ENCODE assay signal across 11 cellular contexts in genomic region chr1:31848381-31848897, GRCh38. TPM values are rescaled to one million over a fixed set of nuclear protein-coding genes. Genes with fewer than 3 reads are reported as not detected.
DNase-seq lines count a peak whose midpoint lies in the region; ATAC-seq and TF ChIP-seq lines count a peak whose summit lies in the region.
"Had no signal": no experiment of that assay in that cellular context is flagged by ENCODE, and none has a peak within 500 bp of the region (broad histone marks: within the 10 kb centered on the region; RNA-seq: fewer than 3 reads in every experiment).

No MANE protein-coding gene starts in this region.

- H3K4ac ChIP-seq in trophoblast cell (ENCODE audit: low read depth, low read length) = no peak overlapping the region

- H3K4me3 ChIP-seq in GM06990 (replicated peaks; ENCODE audit: low read depth, low read length) = no peak overlapping the region
- no peak overlapping the region for H3K4me3 ChIP-seq in trophoblast cell (ENCODE audit: low read depth, low read length)
- no peak overlapping the region for H3K4me3 ChIP-seq in H7 (ENCODE audit: insufficient read depth, low read depth, low read length)

- WGBS in trophoblast cell (ENCODE audit: extremely low coverage, insufficient coverage, insufficient read length) = no CpG with 5 or more reads among the region's 11 CpGs

- no peak overlapping the region for H3K18ac ChIP-seq in trophoblast cell (ENCODE audit: low read length)

- H2BK5ac ChIP-seq in trophoblast cell (ENCODE audit: low read depth, low read length, poor library complexity) = no peak overlapping the region

- no peak overlapping the region for H2AFZ ChIP-seq in trophoblast cell (ENCODE audit: insufficient read depth, low read length, poor library complexity)

- no peak for TF ChIP-seq CTCF in GM06990 (IDR thresholded peaks at IDR 0.05; ENCODE audit: insufficient read depth, low read length, poor library complexity, severe bottlenecking)

- H3K4me3 Mint-ChIP-seq in activated naive CD8-positive, alpha-beta T cell treated with anti-CD3 and anti-CD28 coated beads for 36 hours = peak overlapping the region; percentile 51
- H3K4me3 Mint-ChIP-seq: CD14-positive monocyte had no signal

- H3K27me3 ChIP-seq in GM06990 (replicated peaks; ENCODE audit: control insufficient read depth, insufficient read depth, low read length) (no peaks in the 10 kb centered on the region), trophoblast cell (ENCODE audit: insufficient read depth, low read length) (no peaks in the 10 kb centered on the region), H7 (ENCODE audit: control insufficient read depth, insufficient read depth, low read length) (no peaks in the 10 kb centered on the region)

- H3K36me3 ChIP-seq in GM06990 (ENCODE audit: control insufficient read depth, insufficient read depth, low read length) (no peaks in the 10 kb centered on the region), trophoblast cell (ENCODE audit: control insufficient read depth in 1 of 2, insufficient read depth in 2 of 2, low read length in 2 of 2) (no peaks in the 10 kb centered on the region), H7 (replicated peaks; ENCODE audit: control insufficient read depth, insufficient read depth, low read length) (no peaks in the 10 kb centered on the region)

- no peaks in the 10 kb centered on the region for H3K79me2 ChIP-seq in trophoblast cell (ENCODE audit: control insufficient read depth, insufficient read depth, low read length, poor library complexity)

- H3K14ac ChIP-seq in trophoblast cell (ENCODE audit: low read length) = no peak overlapping the region

- H2BK120ac ChIP-seq in trophoblast cell (ENCODE audit: insufficient read depth, low read length, poor library complexity) = no peak overlapping the region

- H3K27me3 Mint-ChIP-seq in activated naive CD8-positive, alpha-beta T cell treated with anti-CD3 and anti-CD28 coated beads for 36 hours = no peaks in the 10 kb centered on the region

- no peak overlapping the region for H3K23ac ChIP-seq in trophoblast cell (ENCODE audit: low read length)

- no peak overlapping the region for H2BK12ac ChIP-seq in trophoblast cell (ENCODE audit: low read length)

- no peaks in the 10 kb centered on the region for H3K79me1 ChIP-seq in trophoblast cell (ENCODE audit: low read length)

- H3K9me3 Mint-ChIP-seq in activated naive CD8-positive, alpha-beta T cell treated with anti-CD3 and anti-CD28 coated beads for 36 hours = no peaks in the 10 kb centered on the region

- no peaks in the 10 kb centered on the region for H3K36me3 Mint-ChIP-seq in activated naive CD8-positive, alpha-beta T cell treated with anti-CD3 and anti-CD28 coated beads for 36 hours
- H3K36me3 Mint-ChIP-seq: CD14-positive monocyte had no signal

- peak; percentile 57 for DNase-seq in GM06990 (ENCODE audit: extremely low read depth, insufficient read length)
- peak; percentile 63 to 68 for DNase-seq in activated CD4-positive, alpha-beta T cell treated with anti-CD3 and anti-CD28 coated beads for 4 hours
- peak; percentile 24 for DNase-seq in activated naive CD8-positive, alpha-beta T cell treated with anti-CD3 and anti-CD28 coated beads for 36 hours
- DNase-seq in stimulated activated CD4-positive, alpha-beta T cell treated with anti-CD3 and anti-CD28 coated beads, Interleukin-4, amount 100 ng/mL, for 1 hour = peak; percentile 57
- DNase-seq in trophoblast cell = no peak
- DNase-seq in H7 = no peak
- DNase-seq: NCI-H1436, Right ventricle myocardium superior had no signal

- no peaks in the 10 kb centered on the region for H3K9me3 ChIP-seq in trophoblast cell (ENCODE audit: insufficient read depth, low read depth, low read length)

- ATAC-seq in GM18870 (IDR thresholded peaks at IDR 0.05; ENCODE audit: unreplicated experiment) (no peak), GM21723 (IDR thresholded peaks at IDR 0.05; ENCODE audit: unreplicated experiment) (no peak)

- no peak overlapping the region for H2AK5ac ChIP-seq in trophoblast cell (ENCODE audit: low read length)

- no peak overlapping the region for H3K4me2 ChIP-seq in trophoblast cell (ENCODE audit: low read length)

- no peaks in the 10 kb centered on the region for H3K4me1 ChIP-seq in trophoblast cell (ENCODE audit: control insufficient read depth in 1 of 2, insufficient read depth in 2 of 2, low read length in 2 of 2)

- H3K4me1 Mint-ChIP-seq in activated naive CD8-positive, alpha-beta T cell treated with anti-CD3 and anti-CD28 coated beads for 36 hours = peaks cover 47% of the 10 kb centered on the region

- no peak overlapping the region for H3K9ac ChIP-seq in trophoblast cell (ENCODE audit: low read length)

- peak overlapping the region; percentile 60 for H3K27ac Mint-ChIP-seq in activated naive CD8-positive, alpha-beta T cell treated with anti-CD3 and anti-CD28 coated beads for 36 hours
- H3K27ac Mint-ChIP-seq: CD14-positive monocyte had no signal

- H4K12ac ChIP-seq in trophoblast cell (ENCODE audit: low read depth, low read length) = no peak overlapping the region

- H4K8ac ChIP-seq in trophoblast cell (ENCODE audit: low read depth, low read length) = no peak overlapping the region

- no peak overlapping the region for H4K91ac ChIP-seq in trophoblast cell (ENCODE audit: low read depth, low read length)

- H3K27ac ChIP-seq in trophoblast cell (ENCODE audit: low read depth, low read length) = no peak overlapping the region

RNA-seq across cellular contexts. Expression of gene SPOCD1, which starts 32.6 kb away (rescaled TPM):
- not detected for total RNA-seq in activated naive CD8-positive, alpha-beta T cell treated with anti-CD3 and anti-CD28 coated beads for 36 hours
- 0.83 and 0.87 TPM in 2 replicates for polyA plus RNA-seq in trophoblast cell (2013)
- total RNA-seq in H7 (2014; rRNA removed; shearing (Covaris generic)) = 1.8 and 3.5 TPM in 2 replicates
- total RNA-seq: Right ventricle myocardium superior had no signal
- polyA plus RNA-seq: CD14-positive monocyte had no signal

Comparison
In these comparisons a context has a peak if more than half of its experiments do, and no peak if none do; other contexts are left out.
1. DNase-seq: peak in GM06990 (single experiment), activated CD4-positive, alpha-beta T cell treated with anti-CD3 and anti-CD28 coated beads for 4 hours (2 of 2), activated naive CD8-positive, alpha-beta T cell treated with anti-CD3 and anti-CD28 coated beads for 36 hours (single experiment) and stimulated activated CD4-positive, alpha-beta T cell treated with anti-CD3 and anti-CD28 coated beads, Interleukin-4, amount 100 ng/mL, for 1 hour (single experiment); none in trophoblast cell (0 of 2) and H7 (single experiment).